Comparison of ENCODE assay signal across 8 cellular contexts in the genomic region with DNA sequence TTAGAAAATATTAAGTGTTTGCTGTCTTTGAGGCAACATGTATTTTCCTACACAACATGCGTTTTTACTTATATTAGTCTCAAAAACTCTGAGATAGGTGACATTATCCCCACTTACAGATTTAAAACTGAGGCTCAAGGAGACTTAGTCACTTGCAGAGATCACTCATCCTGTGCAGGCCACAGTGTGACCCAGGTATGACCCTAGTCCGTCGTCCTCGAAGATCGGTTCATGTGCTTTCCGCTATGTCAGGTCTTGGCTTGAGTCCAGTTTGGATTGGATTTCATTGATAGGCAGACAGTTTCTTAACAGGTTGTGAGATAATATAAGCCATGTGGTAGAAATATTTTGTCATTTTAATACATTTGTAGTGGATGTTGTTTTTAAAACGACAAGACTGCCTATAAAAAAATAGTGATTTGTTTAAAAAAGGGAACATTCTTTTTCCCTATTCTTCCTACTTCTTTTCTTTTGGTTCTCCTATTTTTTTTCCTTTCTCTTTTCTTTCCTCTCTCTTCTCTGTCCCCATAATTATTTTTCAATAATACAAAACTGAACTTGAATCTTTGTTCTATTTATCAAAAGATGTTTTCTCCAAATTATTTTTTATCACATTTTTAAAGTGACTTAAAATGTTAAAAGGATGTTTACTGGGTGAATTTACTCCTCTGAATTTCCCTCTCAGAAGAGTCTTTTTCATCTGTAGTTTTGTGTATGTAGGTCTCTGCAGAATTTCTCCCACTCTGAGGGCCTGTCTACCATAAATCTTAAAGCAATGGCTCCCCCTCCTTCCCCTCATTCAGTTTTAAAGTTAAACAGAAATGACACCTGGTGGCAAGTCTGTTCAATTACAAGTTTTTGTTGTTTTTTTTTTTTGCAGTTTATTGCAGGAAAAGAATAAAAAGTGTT.
DNase-seq lines count a peak whose midpoint lies in the region; ATAC-seq and TF ChIP-seq lines count a peak whose summit lies in the region.

No MANE protein-coding gene starts in this region.

- DNase-seq in Ammon's horn (ENCODE audit: low spot score) = peak; percentile 36
- DNase-seq in NCI-H2227 (lab: John Stamatoyannopoulos, UW; ENCODE audit: unreplicated experiment) = peak; percentile 68
- DNase-seq in ascending aorta (ENCODE audit: low spot score in 2 of 2) = no peak
- peak; percentile 67 for DNase-seq in hepatocyte (ENCODE audit: low spot score)
- no peak for DNase-seq in stomach
- no peak for DNase-seq in activated CD8-positive, alpha-beta memory T cell treated with anti-CD3 and anti-CD28 coated beads for 24 hours

- TF ChIP-seq POLR2A in stomach (IDR thresholded peaks at IDR 0.05) = no peak

- no peak overlapping the region for H2AFZ ChIP-seq in hepatocyte

- intact Hi-C loops in ascending aorta (cut with DNase I) = loop anchor here (1.0 to 5.0 kb wide), 2 partner anchors 537 to 960 kb away; a partner anchor contains a TSS
- intact Hi-C loops in stomach (cut with DNase I; ENCODE audit: low total_unique reads) = loop anchor here (10.0 kb wide), 1 partner anchor 543 kb away; no protein-coding TSS in a partner anchor

- H3K27me3 ChIP-seq in ascending aorta (no peaks in the 10 kb centered on the region), hepatocyte (no peaks in the 10 kb centered on the region), stomach (no peaks in the 10 kb centered on the region)

- H3K27ac ChIP-seq in ascending aorta = no peak overlapping the region
- no peak overlapping the region for H3K27ac ChIP-seq in hepatocyte
- no peak overlapping the region for H3K27ac ChIP-seq in stomach

- H3K79me2 ChIP-seq in hepatocyte = no peaks in the 10 kb centered on the region

- whole genome bisulfite sequencing in hepatocyte (ENCODE audit: low lambda C conversion rate, missing lambda C conversion rate) = 55% methylated on average over 7 of the region's 7 CpGs
- WGBS in stomach, 5 donors = 23 to 40% (median 33%) methylated on average over 7 of the region's 7 CpGs

- no peak for TF ChIP-seq EP300 in stomach (IDR thresholded peaks at IDR 0.05)

- no peaks in the 10 kb centered on the region for H4K20me1 ChIP-seq in hepatocyte (ENCODE audit: insufficient read depth, poor library complexity, severe bottlenecking)

- no peaks in the 10 kb centered on the region for H3K9me2 ChIP-seq in hepatocyte (replicated peaks; ENCODE audit: insufficient read depth)

- ATAC-seq in GM18907 (IDR thresholded peaks at IDR 0.05; ENCODE audit: unreplicated experiment) = peak; percentile 60
- ATAC-seq in GM21447 (IDR thresholded peaks at IDR 0.05; ENCODE audit: unreplicated experiment) = no peak

- no peak overlapping the region for H3K4me3 ChIP-seq in ascending aorta
- H3K4me3 ChIP-seq in hepatocyte = no peak overlapping the region
- H3K4me3 ChIP-seq in stomach = no peak overlapping the region

- H3K9me3 ChIP-seq in ascending aorta = no peaks in the 10 kb centered on the region
- no peaks in the 10 kb centered on the region for H3K9me3 ChIP-seq in hepatocyte (ENCODE audit: low read depth)
- H3K9me3 ChIP-seq in stomach = no peaks in the 10 kb centered on the region

- no peaks in the 10 kb centered on the region for H3K4me1 ChIP-seq in ascending aorta
- H3K4me1 ChIP-seq in hepatocyte (ENCODE audit: insufficient read depth) = no peaks in the 10 kb centered on the region
- H3K4me1 ChIP-seq in stomach = peaks cover 0 to 13% (median 4%) of the 10 kb centered on the region in 4 donors

- TF ChIP-seq CTCF in ascending aorta (IDR thresholded peaks at IDR 0.05) (peak in 2 of 3 experiments; percentile 61 to 71), hepatocyte (IDR thresholded peaks at IDR 0.05; ENCODE audit: poor library complexity) (peak; percentile 72), stomach (IDR thresholded peaks at IDR 0.05) (peak in 5 of 7 experiments; percentile 25 to 67 (median 53))

- H3K36me3 ChIP-seq in ascending aorta (peaks cover 5 to 11% of the 10 kb centered on the region in 2 donors), hepatocyte (replicated peaks; ENCODE audit: insufficient read depth, low read depth) (no peaks in the 10 kb centered on the region), stomach (peaks cover 0 to 35% (median 16%) of the 10 kb centered on the region in 4 donors)

- no peak overlapping the region for H3K4me2 ChIP-seq in hepatocyte

Comparison
In these comparisons a context has a peak if more than half of its experiments do, and no peak if none do; other contexts are left out.
1. DNase-seq: peak in Ammon's horn (single experiment), NCI-H2227 (single experiment) and hepatocyte (single experiment); none in ascending aorta (0 of 2), stomach (single experiment) and activated CD8-positive, alpha-beta memory T cell treated with anti-CD3 and anti-CD28 coated beads for 24 hours (single experiment).
2. Peak in every context shown above with its lines, with median percentiles within 50 percentile points of each other: CTCF ChIP-seq.